13 cellular contexts compared by ENCODE assay signal in the genomic region with DNA sequence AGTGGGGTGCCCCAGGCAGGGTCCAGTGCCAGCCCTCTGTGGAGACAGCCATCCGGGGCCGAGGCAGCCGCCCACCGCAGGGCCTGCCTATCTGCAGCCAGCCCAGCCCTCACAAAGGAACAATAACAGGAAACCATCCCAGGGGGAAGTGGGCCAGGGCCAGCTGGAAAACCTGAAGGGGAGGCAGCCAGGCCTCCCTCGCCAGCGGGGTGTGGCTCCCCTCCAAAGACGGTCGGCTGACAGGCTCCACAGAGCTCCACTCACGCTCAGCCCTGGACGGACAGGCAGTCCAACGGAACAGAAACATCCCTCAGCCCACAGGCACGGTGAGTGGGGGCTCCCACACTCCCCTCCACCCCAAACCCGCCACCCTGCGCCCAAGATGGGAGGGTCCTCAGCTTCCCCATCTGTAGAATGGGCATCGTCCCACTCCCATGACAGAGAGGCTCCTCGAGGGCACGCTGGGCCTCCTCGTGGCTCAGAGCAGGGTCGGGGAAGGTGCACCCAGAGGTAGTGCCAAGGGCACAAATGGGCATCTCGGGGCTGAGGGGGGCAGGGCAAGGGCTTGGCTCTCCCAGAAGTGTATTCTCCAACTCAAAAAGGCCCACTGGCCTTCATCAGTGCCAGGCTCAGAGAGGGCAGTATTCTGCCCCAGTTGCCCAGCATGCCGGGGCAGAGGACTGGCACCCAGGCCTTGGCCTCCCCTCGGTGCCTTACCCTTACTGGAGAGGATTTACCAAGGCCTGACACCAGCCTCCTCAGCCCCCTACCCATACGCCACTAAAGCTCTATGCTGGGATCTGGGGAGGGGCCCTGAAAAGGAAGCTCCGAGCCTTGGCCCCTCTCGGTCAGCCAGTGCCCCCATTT. TPM values are rescaled to one million over a fixed set of nuclear protein-coding genes. Genes with fewer than 3 reads are reported as not detected.
A peak's percentile ranks its signal among the peaks of the same experiment; 100 is the strongest.
DNase-seq lines count a peak whose midpoint lies in the region; ATAC-seq and TF ChIP-seq lines count a peak whose summit lies in the region.
"Had no signal": no experiment of that assay in that cellular context is flagged by ENCODE, and none has a peak within 500 bp of the region (broad histone marks: within the 10 kb centered on the region; RNA-seq: fewer than 3 reads in every experiment).

A gene with protein sequence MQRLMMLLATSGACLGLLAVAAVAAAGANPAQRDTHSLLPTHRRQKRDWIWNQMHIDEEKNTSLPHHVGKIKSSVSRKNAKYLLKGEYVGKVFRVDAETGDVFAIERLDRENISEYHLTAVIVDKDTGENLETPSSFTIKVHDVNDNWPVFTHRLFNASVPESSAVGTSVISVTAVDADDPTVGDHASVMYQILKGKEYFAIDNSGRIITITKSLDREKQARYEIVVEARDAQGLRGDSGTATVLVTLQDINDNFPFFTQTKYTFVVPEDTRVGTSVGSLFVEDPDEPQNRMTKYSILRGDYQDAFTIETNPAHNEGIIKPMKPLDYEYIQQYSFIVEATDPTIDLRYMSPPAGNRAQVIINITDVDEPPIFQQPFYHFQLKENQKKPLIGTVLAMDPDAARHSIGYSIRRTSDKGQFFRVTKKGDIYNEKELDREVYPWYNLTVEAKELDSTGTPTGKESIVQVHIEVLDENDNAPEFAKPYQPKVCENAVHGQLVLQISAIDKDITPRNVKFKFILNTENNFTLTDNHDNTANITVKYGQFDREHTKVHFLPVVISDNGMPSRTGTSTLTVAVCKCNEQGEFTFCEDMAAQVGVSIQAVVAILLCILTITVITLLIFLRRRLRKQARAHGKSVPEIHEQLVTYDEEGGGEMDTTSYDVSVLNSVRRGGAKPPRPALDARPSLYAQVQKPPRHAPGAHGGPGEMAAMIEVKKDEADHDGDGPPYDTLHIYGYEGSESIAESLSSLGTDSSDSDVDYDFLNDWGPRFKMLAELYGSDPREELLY (plus strand): TSS at position 259 of the 867 bp plus-strand sequence. CDS start 12,647 bp downstream, outside the sequence.

- peak within 1 kb of the TSS in 3 of 5 donors; percentile 8 to 76 (median 60) for H3K27ac ChIP-seq in adrenal gland
- H3K27ac ChIP-seq in mesodermal cell (ENCODE audit: low read depth, low read length, severe bottlenecking) = no peak within 1 kb of the TSS
- peak within 1 kb of the TSS; percentile 80 for H3K27ac ChIP-seq in upper lobe of right lung
- no peak within 1 kb of the TSS for H3K27ac ChIP-seq in CD4-positive, alpha-beta memory T cell (ENCODE audit: low read depth, low read length)

- H3K9me3 Mint-ChIP-seq in naive thymus-derived CD8-positive, alpha-beta T cell = no peaks in the 10 kb centered on the region
- H3K9me3 Mint-ChIP-seq in CD4-positive, alpha-beta memory T cell = peaks cover 0 to 1% (median 0%) of the 10 kb centered on the region in 8 donors
- H3K9me3 Mint-ChIP-seq: activated naive CD8-positive, alpha-beta T cell treated with anti-CD3 and anti-CD28 coated beads for 36 hours; natural killer cell treated with Interleukin-12 subunit alpha and Interleukin-12 subunit beta and Interleukin-15 and Interleukin-18, amount 100 ng/mL, for 72 hours had no signal

- no peaks in the 10 kb centered on the region for H3K4me1 ChIP-seq in adrenal gland (replicated peaks in 1 of 2)
- peaks cover 33% of the 10 kb centered on the region for H3K4me1 ChIP-seq in mesodermal cell (ENCODE audit: control insufficient read depth, insufficient read depth, low read length, poor library complexity, severe bottlenecking)
- peaks cover 14% of the 10 kb centered on the region for H3K4me1 ChIP-seq in upper lobe of right lung
- H3K4me1 ChIP-seq in CD4-positive, alpha-beta memory T cell (ENCODE audit: insufficient read depth, low read length) = no peaks in the 10 kb centered on the region

- H3K27me3 ChIP-seq in adrenal gland (peaks cover 14% of the 10 kb centered on the region), upper lobe of right lung (no peaks in the 10 kb centered on the region)
- peaks cover 16% of the 10 kb centered on the region for H3K27me3 ChIP-seq in CD4-positive, alpha-beta memory T cell (ENCODE audit: insufficient read depth, low read length)

- 47 to 66% (median 56%) methylated on average over 15 to 25 of the region's 25 CpGs for WGBS in adrenal gland, 4 donors
- WGBS in mesodermal cell (ENCODE audit: insufficient coverage in 2 of 2), 2 experiments = 89 to 91% methylated on average over 13 to 14 of the region's 25 CpGs

- H3K27ac Mint-ChIP-seq in naive thymus-derived CD8-positive, alpha-beta T cell = peak within 1 kb of the TSS in 1 of 10 donors; percentile 10
- H3K27ac Mint-ChIP-seq in CD4-positive, alpha-beta memory T cell = peak within 1 kb of the TSS in 1 of 7 donors; percentile 24
- H3K27ac Mint-ChIP-seq: activated CD4-positive, alpha-beta T cell treated with anti-CD3 and anti-CD28 coated beads for 36 hours; activated naive CD8-positive, alpha-beta T cell treated with anti-CD3 and anti-CD28 coated beads for 36 hours; natural killer cell treated with Interleukin-12 subunit alpha and Interleukin-12 subunit beta and Interleukin-15 and Interleukin-18, amount 100 ng/mL, for 72 hours had no signal

- H3K9me3 ChIP-seq in adrenal gland (replicated peaks in 1 of 3) (no peaks in the 10 kb centered on the region), mesodermal cell (ENCODE audit: control insufficient read depth, low read length) (no peaks in the 10 kb centered on the region), upper lobe of right lung (no peaks in the 10 kb centered on the region)
- H3K9me3 ChIP-seq in CD4-positive, alpha-beta memory T cell (ENCODE audit: control insufficient read depth in 1 of 2, low read length in 2 of 2) = no peaks in the 10 kb centered on the region

- no peak for TF ChIP-seq CTCF in adrenal gland (IDR thresholded peaks at IDR 0.05)
- no peak for TF ChIP-seq CTCF in upper lobe of right lung (IDR thresholded peaks at IDR 0.05)

- POLR2A ChIA-PET in naive thymus-derived CD8-positive, alpha-beta T cell (lab: Charles Lee) = no interaction called here
- POLR2A ChIA-PET in CD4-positive, alpha-beta memory T cell (lab: Charles Lee; ENCODE audit: partially characterized antibody) = no interaction called here

- CTCF ChIA-PET in CD4-positive, alpha-beta memory T cell (lab: Charles Lee; ENCODE audit: partially characterized antibody) = interaction anchor here (0.9 to 5.0 kb wide), 3 partner anchors 9 to 23 kb away, joined by 3 to 44 read pairs (median 4); no protein-coding TSS in a partner anchor

- peak; percentile 32 to 75 (median 45) for DNase-seq in adrenal gland
- peak; percentile 74 for DNase-seq in upper lobe of right lung
- no peak for DNase-seq in naive thymus-derived CD8-positive, alpha-beta T cell
- DNase-seq in CD4-positive, alpha-beta memory T cell = no peak
- no peak for DNase-seq in kidney glomerular epithelial cell (lab: John Stamatoyannopoulos, UW)
- DNase-seq: activated CD4-positive, alpha-beta T cell treated with anti-CD3 and anti-CD28 coated beads for 36 hours; activated naive CD8-positive, alpha-beta T cell treated with anti-CD3 and anti-CD28 coated beads for 36 hours; foreskin fibroblast; NCI-H1105 treated with DMSO at 0.1 percent for 48 hours; stimulated activated CD4-positive, alpha-beta T cell treated with anti-CD3 and anti-CD28 coated beads, Interleukin-4, amount 100 ng/mL, for 1 hour had no signal

- H3K27me3 Mint-ChIP-seq in naive thymus-derived CD8-positive, alpha-beta T cell = peaks cover 22 to 50% (median 30%) of the 10 kb centered on the region in 5 donors
- H3K27me3 Mint-ChIP-seq in CD4-positive, alpha-beta memory T cell = peaks cover 29 to 32% of the 10 kb centered on the region in 2 donors

- H3K4me3 ChIP-seq in adrenal gland = peak within 1 kb of the TSS in 1 of 4 donors; percentile 14
- peak within 1 kb of the TSS; percentile 16 for H3K4me3 ChIP-seq in mesodermal cell (ENCODE audit: extremely low read depth, insufficient read depth, low read length, poor library complexity, severe bottlenecking)
- H3K4me3 ChIP-seq in upper lobe of right lung = peak within 1 kb of the TSS; percentile 51
- H3K4me3 ChIP-seq in CD4-positive, alpha-beta memory T cell (ENCODE audit: low read length in 2 of 2) = no peak within 1 kb of the TSS

- ATAC-seq in esophagus mucosa (peak; percentile 36), upper lobe of right lung (peak; percentile 39)
- no peak for ATAC-seq in naive thymus-derived CD8-positive, alpha-beta T cell
- ATAC-seq: activated CD4-positive, alpha-beta T cell treated with anti-CD3 and anti-CD28 coated beads for 36 hours; natural killer cell treated with Interleukin-12 subunit alpha and Interleukin-12 subunit beta and Interleukin-15 and Interleukin-18, amount 100 ng/mL, for 72 hours had no signal

- H3K36me3 ChIP-seq in adrenal gland (replicated peaks in 1 of 2) (no peaks in the 10 kb centered on the region), mesodermal cell (ENCODE audit: control insufficient read depth, insufficient read depth, low read length) (no peaks in the 10 kb centered on the region), upper lobe of right lung (no peaks in the 10 kb centered on the region)
- H3K36me3 ChIP-seq in CD4-positive, alpha-beta memory T cell (ENCODE audit: insufficient read depth, low read length) = no peaks in the 10 kb centered on the region

- H3K4me1 Mint-ChIP-seq in naive thymus-derived CD8-positive, alpha-beta T cell = peaks cover 0 to 10% (median 5%) of the 10 kb centered on the region in 4 donors
- peaks cover 0 to 6% (median 2%) of the 10 kb centered on the region in 4 donors for H3K4me1 Mint-ChIP-seq in CD4-positive, alpha-beta memory T cell
- H3K4me1 Mint-ChIP-seq: activated CD4-positive, alpha-beta T cell treated with anti-CD3 and anti-CD28 coated beads for 36 hours had no signal

- H3K36me3 Mint-ChIP-seq in naive thymus-derived CD8-positive, alpha-beta T cell = no peaks in the 10 kb centered on the region
- H3K36me3 Mint-ChIP-seq in CD4-positive, alpha-beta memory T cell = no peaks in the 10 kb centered on the region
- H3K36me3 Mint-ChIP-seq: activated naive CD8-positive, alpha-beta T cell treated with anti-CD3 and anti-CD28 coated beads for 36 hours; natural killer cell treated with Interleukin-12 subunit alpha and Interleukin-12 subunit beta and Interleukin-15 and Interleukin-18, amount 100 ng/mL, for 72 hours had no signal

- intact Hi-C loops in adrenal gland (cut with DNase I) = no loop called here
- intact Hi-C loops in upper lobe of right lung (cut with DNase I) = no loop called here
- intact Hi-C loops in CD4-positive, alpha-beta memory T cell (cut with micrococcal nuclease) = no loop called here

- peak in 1 of 2 donors; percentile 36 for TF ChIP-seq POLR2A in adrenal gland (IDR thresholded peaks at IDR 0.05)

- H3K4me3 Mint-ChIP-seq in naive thymus-derived CD8-positive, alpha-beta T cell = no peak within 1 kb of the TSS
- H3K4me3 Mint-ChIP-seq in CD4-positive, alpha-beta memory T cell = no peak within 1 kb of the TSS
- H3K4me3 Mint-ChIP-seq: activated CD4-positive, alpha-beta T cell treated with anti-CD3 and anti-CD28 coated beads for 36 hours; activated naive CD8-positive, alpha-beta T cell treated with anti-CD3 and anti-CD28 coated beads for 36 hours; natural killer cell treated with Interleukin-12 subunit alpha and Interleukin-12 subunit beta and Interleukin-15 and Interleukin-18, amount 100 ng/mL, for 72 hours had no signal

RNA-seq across cellular contexts. Expression of the gene that starts here (rescaled TPM):
- total RNA-seq in adrenal gland (10 to 100 TPM; 19.7 to 50.9 (median 31.3) TPM), esophagus mucosa (5.3 TPM), upper lobe of right lung (144 TPM)
- polyA plus RNA-seq in adrenal gland = 10 to 100 TPM; 13.8 to 24.0 (median 15.0) TPM
- 84.8 TPM for polyA plus RNA-seq in mesodermal cell (2013, experiment 1 of 2)
- 56.7 TPM for polyA plus RNA-seq in mesodermal cell (2013, experiment 2 of 2)
- total RNA-seq in naive thymus-derived CD8-positive, alpha-beta T cell = not detected
- not detected for polyA plus RNA-seq in naive thymus-derived CD8-positive, alpha-beta T cell
- not detected for total RNA-seq in CD4-positive, alpha-beta memory T cell
- polyA plus RNA-seq in CD4-positive, alpha-beta memory T cell = not detected
- total RNA-seq: activated CD4-positive, alpha-beta T cell treated with anti-CD3 and anti-CD28 coated beads for 36 hours; activated naive CD8-positive, alpha-beta T cell treated with anti-CD3 and anti-CD28 coated beads for 36 hours; natural killer cell treated with Interleukin-12 subunit alpha and Interleukin-12 subunit beta and Interleukin-15 and Interleukin-18, amount 100 ng/mL, for 72 hours had no signal

Comparison
In these comparisons a context has a peak if more than half of its experiments do, and no peak if none do; other contexts are left out.
1. RNA of the gene that starts here (polyA plus RNA-seq): 13.8 to 24.0 TPM in adrenal gland; not detected in naive thymus-derived CD8-positive, alpha-beta T cell and not detected in CD4-positive, alpha-beta memory T cell; every median in the first group is over 10 times any median in the second.
2. DNase-seq: peak in adrenal gland (7 of 7) and upper lobe of right lung (single experiment); none in naive thymus-derived CD8-positive, alpha-beta T cell (0 of 10), CD4-positive, alpha-beta memory T cell (0 of 5) and kidney glomerular epithelial cell (single experiment).
3. H3K27ac ChIP-seq: peak in adrenal gland (3 of 5) and upper lobe of right lung (single experiment); none in mesodermal cell (single experiment) and CD4-positive, alpha-beta memory T cell (single experiment).
4. H3K4me3 ChIP-seq: peak in mesodermal cell (single experiment) and upper lobe of right lung (single experiment); none in CD4-positive, alpha-beta memory T cell (0 of 2).
5. ATAC-seq: peak in esophagus mucosa (single experiment) and upper lobe of right lung (single experiment); none in naive thymus-derived CD8-positive, alpha-beta T cell (0 of 2).